ENCODE assay signal across 11 cellular contexts in the genomic region with DNA sequence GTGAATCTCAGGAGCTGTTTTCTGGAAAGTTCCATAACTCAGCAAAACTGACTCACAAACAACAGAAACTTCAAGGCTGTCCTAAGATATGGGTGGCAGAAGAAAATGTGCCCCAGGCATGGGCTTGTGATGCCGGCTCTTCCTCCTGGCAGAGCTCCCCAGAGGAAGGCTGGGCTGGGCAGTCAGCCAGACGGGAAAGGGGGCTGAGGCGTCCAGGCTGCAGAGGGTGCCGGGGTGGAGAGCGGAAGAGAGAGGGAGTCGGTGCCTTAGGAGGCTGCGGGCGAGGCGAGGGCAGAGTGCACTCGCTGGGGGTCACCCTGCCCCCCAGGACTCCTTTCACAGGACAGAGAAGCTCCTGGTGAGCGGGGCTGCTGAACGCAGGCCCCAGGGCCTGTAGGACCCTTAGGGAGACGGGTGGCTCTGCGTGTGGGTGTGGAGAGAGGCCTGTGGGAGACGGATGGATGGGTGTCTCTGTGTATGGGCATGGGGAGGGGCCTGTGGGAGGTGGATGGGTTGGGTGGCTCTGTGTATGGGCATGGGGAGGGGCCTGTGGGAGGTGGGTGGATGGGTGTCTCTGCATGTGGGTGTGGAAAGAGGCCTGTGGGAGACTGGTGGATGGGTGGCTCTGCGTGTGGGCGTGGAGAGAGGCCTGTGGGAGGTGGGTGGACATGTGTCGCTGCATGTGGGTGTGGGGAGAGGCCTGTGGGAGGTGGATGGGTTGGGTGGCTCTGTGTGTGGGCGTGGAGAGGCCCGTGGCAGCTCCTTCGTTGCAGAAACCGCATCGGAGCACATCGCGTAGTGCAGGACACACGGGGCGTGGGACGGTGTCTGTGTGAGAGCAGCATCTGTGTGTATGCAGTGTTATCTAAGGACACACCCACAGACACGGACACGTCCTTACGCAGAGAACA. TPM values are rescaled to one million over a fixed set of nuclear protein-coding genes. Genes with fewer than 3 reads are reported as not detected.
DNase-seq lines count a peak whose midpoint lies in the region; ATAC-seq, FAIRE-seq and TF ChIP-seq lines count a peak whose summit lies in the region.
"Had no signal": no experiment of that assay in that cellular context is flagged by ENCODE, and none has a peak within 500 bp of the region (broad histone marks: within the 10 kb centered on the region; RNA-seq: fewer than 3 reads in every experiment).

No MANE protein-coding gene starts in this region.

- H4K20me1 ChIP-seq in astrocyte (ENCODE audit: insufficient read depth, low read length), result peaks cover 88% of the 10 kb centered on the region

- no peak overlapping the region for H3K9ac ChIP-seq in astrocyte (ENCODE audit: low read length)

- no peak overlapping the region for H3K4me2 ChIP-seq in astrocyte (ENCODE audit: low read length)

- H3K9me3 ChIP-seq in Caco-2 (no peaks in the 10 kb centered on the region), astrocyte (ENCODE audit: insufficient read depth, low read depth, low read length) (no peaks in the 10 kb centered on the region)
- H3K9me3 ChIP-seq: gastrocnemius medialis had no signal

- no peaks in the 10 kb centered on the region for H3K4me1 ChIP-seq in Caco-2
- H3K4me1 ChIP-seq in astrocyte (ENCODE audit: insufficient read depth, low read length), result peaks cover 4% of the 10 kb centered on the region

- no peaks in the 10 kb centered on the region for H3K27me3 Mint-ChIP-seq in Caco-2 (ENCODE audit: insufficient read depth, unreplicated experiment)
- no peaks in the 10 kb centered on the region for H3K27me3 Mint-ChIP-seq in astrocyte (ENCODE audit: low read depth, unreplicated experiment)
- H3K27me3 Mint-ChIP-seq in osteocyte (ENCODE audit: unreplicated experiment), result no peaks in the 10 kb centered on the region
- H3K27me3 Mint-ChIP-seq: naive thymus-derived CD8-positive, alpha-beta T cell had no signal

- no peak overlapping the region for H3K4me3 ChIP-seq in Caco-2 (ENCODE audit: low read depth, low read length)
- no peak overlapping the region for H3K4me3 ChIP-seq in astrocyte (ENCODE audit: insufficient read depth, low read depth, low read length)
- H3K4me3 ChIP-seq: gastrocnemius medialis had no signal

- H3K27me3 ChIP-seq in Caco-2 (replicated peaks; ENCODE audit: control insufficient read depth, insufficient read depth, low read length) (no peaks in the 10 kb centered on the region), astrocyte (ENCODE audit: insufficient read depth, low read length) (no peaks in the 10 kb centered on the region)
- H3K27me3 ChIP-seq: gastrocnemius medialis had no signal

- 0 out of 2 replicates have a peak, but pooled peaks cover 3% of the 10 kb centered on the region for H3K36me3 ChIP-seq in Caco-2 (ENCODE audit: control insufficient read depth, insufficient read depth, low read length)
- peaks cover 3% of the 10 kb centered on the region for H3K36me3 ChIP-seq in astrocyte (ENCODE audit: insufficient read depth, low read length)
- H3K36me3 ChIP-seq: gastrocnemius medialis had no signal

- H3K4me1 Mint-ChIP-seq in Caco-2 (ENCODE audit: low read depth, unreplicated experiment), result peaks cover 2% of the 10 kb centered on the region
- H3K4me1 Mint-ChIP-seq in astrocyte (ENCODE audit: low read depth, unreplicated experiment), result peaks cover 25% of the 10 kb centered on the region
- H3K4me1 Mint-ChIP-seq in osteocyte (ENCODE audit: unreplicated experiment), result peaks cover 46% of the 10 kb centered on the region

- TF ChIP-seq CTCF in Caco-2 (IDR thresholded peaks at IDR 0.05; ENCODE audit: insufficient read depth in 1 of 2, low read depth in 1 of 2, low read length in 1 of 2, severe bottlenecking in 1 of 2, unreplicated experiment in 1 of 2) (no peak), astrocyte (IDR thresholded peaks at IDR 0.05; ENCODE audit: insufficient read depth, low read depth, low read length) (no peak), osteocyte (IDR thresholded peaks at IDR 0.05) (no peak)

- H3K4me3 Mint-ChIP-seq in Caco-2 (ENCODE audit: unreplicated experiment) (no peak overlapping the region), astrocyte (ENCODE audit: unreplicated experiment) (no peak overlapping the region), osteocyte (ENCODE audit: unreplicated experiment) (peak overlapping the region; percentile 54)
- H3K4me3 Mint-ChIP-seq: naive thymus-derived CD8-positive, alpha-beta T cell had no signal

- no peak for FAIRE-seq in astrocyte (lab: Jason Lieb, UNC)

- peaks cover 97% of the 10 kb centered on the region for H3K79me2 ChIP-seq in astrocyte (ENCODE audit: insufficient read depth, low read length)

- no peak for DNase-seq in Caco-2
- no peak for DNase-seq in astrocyte (ENCODE audit: low read depth)
- peak; percentile 55 for DNase-seq in left cardiac atrium
- DNase-seq in osteocyte (ENCODE audit: extremely low spot score, unreplicated experiment), result peak; percentile 91
- DNase-seq in NCI-H1436 treated with DMSO at 0.1 percent for 48 hours (lab: John Stamatoyannopoulos, UW), result no peak
- DNase-seq in stimulated activated CD4-positive, alpha-beta T cell treated with anti-CD3 and anti-CD28 coated beads, Interleukin-2, amount 100 ng/mL, for 24 hours, result no peak
- DNase-seq in NCI-H774 (lab: John Stamatoyannopoulos, UW), result no peak
- DNase-seq: gastrocnemius medialis; naive thymus-derived CD8-positive, alpha-beta T cell; NCI-H1105 had no signal

- intact Hi-C loops in Caco-2 (cut with micrococcal nuclease; ENCODE audit: unreplicated experiment) (no loop called here), left cardiac atrium (cut with DNase I) (no loop called here)

- H3K27ac Mint-ChIP-seq in Caco-2 (ENCODE audit: unreplicated experiment) (peak overlapping the region; percentile 19), astrocyte (ENCODE audit: unreplicated experiment) (peak overlapping the region; percentile 69), osteocyte (ENCODE audit: unreplicated experiment) (peak overlapping the region; percentile 90)

- H2AFZ ChIP-seq in astrocyte (ENCODE audit: low read depth, low read length), result no peak overlapping the region

- no TSS peak for BruUV-seq in Caco-2 (replicated peaks; lab: Mats Ljungman, UMichigan)

- H3K27ac ChIP-seq in astrocyte (ENCODE audit: low read depth, low read length), result no peak overlapping the region
- H3K27ac ChIP-seq: gastrocnemius medialis had no signal

- CTCF ChIA-PET in Caco-2 (lab: Charles Lee), result no interaction called here

- peaks cover 35% of the 10 kb centered on the region for H3K36me3 Mint-ChIP-seq in Caco-2 (ENCODE audit: insufficient read depth, unreplicated experiment)
- H3K36me3 Mint-ChIP-seq in astrocyte (ENCODE audit: low read depth, unreplicated experiment), result peaks cover 15% of the 10 kb centered on the region
- peaks cover 8% of the 10 kb centered on the region for H3K36me3 Mint-ChIP-seq in osteocyte (ENCODE audit: unreplicated experiment)

- ATAC-seq in left cardiac atrium (peak; percentile 42 to 56), GM18511 (IDR thresholded peaks at IDR 0.05; ENCODE audit: unreplicated experiment) (no peak)
- ATAC-seq: gastrocnemius medialis; naive thymus-derived CD8-positive, alpha-beta T cell had no signal

- H3K9me3 Mint-ChIP-seq in Caco-2 (ENCODE audit: unreplicated experiment), result no peaks in the 10 kb centered on the region
- H3K9me3 Mint-ChIP-seq in astrocyte (ENCODE audit: unreplicated experiment), result peaks cover 2% of the 10 kb centered on the region
- no peaks in the 10 kb centered on the region for H3K9me3 Mint-ChIP-seq in osteocyte (ENCODE audit: unreplicated experiment)
- H3K9me3 Mint-ChIP-seq: naive thymus-derived CD8-positive, alpha-beta T cell had no signal

- POLR2A ChIA-PET in Caco-2 (lab: Charles Lee), result no interaction called here

RNA-seq across cellular contexts. Expression of a gene that starts 15.9 kb away (rescaled TPM):
- total RNA-seq in Caco-2 (2022) (36.6 and 38.0 TPM in 2 replicates), astrocyte (61.1 and 65.7 TPM in 2 replicates), left cardiac atrium (10 to 100 TPM; 21.4 to 26.6 TPM), osteocyte (69.8 and 70.0 TPM in 2 replicates)

RNA-seq across cellular contexts. Expression of a gene that starts 32.6 kb away (rescaled TPM):
- total RNA-seq in Caco-2 (2022) (0.20 TPM in 1 of 2 replicates, not detected in the other), astrocyte (6.2 and 9.2 TPM in 2 replicates), left cardiac atrium (10 to 100 TPM; 14.0 to 17.2 TPM), osteocyte (0.31 and 0.67 TPM in 2 replicates)

RNA-seq across cellular contexts. Expression of a gene that starts 47.2 kb away (rescaled TPM):
- total RNA-seq in Caco-2 (2022), result 17.1 and 21.8 TPM in 2 replicates
- total RNA-seq in astrocyte, result 17.5 and 21.9 TPM in 2 replicates
- total RNA-seq in left cardiac atrium, result 1 to 10 TPM; 5.4 to 5.9 TPM
- total RNA-seq in osteocyte, result 32.2 and 32.3 TPM in 2 replicates

RNA-seq across cellular contexts. Expression of a gene that starts 47.4 kb away (rescaled TPM):
- total RNA-seq in Caco-2 (2022) (244 and 257 TPM in 2 replicates), astrocyte (255 and 263 TPM in 2 replicates), left cardiac atrium (100 to 1,000 TPM; 770 to 781 TPM), osteocyte (261 and 271 TPM in 2 replicates)

Comparison
In these comparisons a context has a peak if more than half of its experiments do, and no peak if none do; other contexts are left out.
1. DNase-seq: peak in left cardiac atrium (single experiment) and osteocyte (single experiment); none in Caco-2 (0 of 2), astrocyte (single experiment), NCI-H1436 treated with DMSO at 0.1 percent for 48 hours (single experiment), stimulated activated CD4-positive, alpha-beta T cell treated with anti-CD3 and anti-CD28 coated beads, Interleukin-2, amount 100 ng/mL, for 24 hours (0 of 2) and NCI-H774 (single experiment).
2. H3K27ac Mint-ChIP-seq: peak in every context shown above with its lines; median percentile 90 in osteocyte; 69 in astrocyte; 19 in Caco-2.